7 cellular contexts compared by ENCODE assay signal in the genomic region with DNA sequence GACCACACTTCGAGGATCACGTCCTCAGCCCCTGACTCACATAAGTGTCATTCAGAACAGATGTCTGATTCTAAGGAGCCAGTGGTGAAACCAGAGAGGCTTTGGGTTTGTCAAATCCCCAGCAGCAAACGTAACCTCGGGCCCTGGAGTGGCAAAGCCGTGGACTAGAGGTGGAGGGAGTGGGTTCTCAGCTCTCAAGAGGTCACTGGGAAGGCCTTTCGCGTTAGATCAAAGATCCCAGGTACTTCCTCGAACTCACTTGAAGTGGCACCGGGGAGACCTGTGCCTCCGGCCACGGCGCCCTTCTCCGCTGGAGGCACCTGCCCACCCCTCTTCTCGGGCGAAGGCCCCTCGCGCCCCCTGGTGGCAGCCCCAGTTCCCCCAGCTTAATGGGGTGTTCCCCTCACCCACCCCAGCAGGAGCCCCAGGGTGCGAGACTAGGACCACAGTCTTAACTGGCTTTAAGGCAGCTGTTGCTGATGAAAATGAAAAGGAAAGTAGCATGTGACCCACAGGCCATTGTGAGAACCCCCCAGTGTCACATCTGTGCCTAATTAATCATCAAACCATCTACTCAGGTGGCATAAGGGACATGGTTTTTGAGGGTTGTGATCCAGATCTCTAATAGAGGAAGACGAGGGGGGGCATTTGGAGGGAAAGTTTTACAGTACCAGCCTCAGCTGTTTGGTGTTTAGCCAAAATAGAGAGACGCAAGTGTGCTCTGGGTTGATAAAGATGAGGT. TPM values are rescaled to one million over a fixed set of nuclear protein-coding genes. Genes with fewer than 3 reads are reported as not detected.
A peak's percentile ranks its signal among the peaks of the same experiment; 100 is the strongest.
DNase-seq lines count a peak whose midpoint lies in the region; ATAC-seq, FAIRE-seq and TF ChIP-seq lines count a peak whose summit lies in the region.

No MANE protein-coding gene starts in this region.

- H3K9me3 Mint-ChIP-seq in WTC11: no peaks in the 10 kb centered on the region

- H3K27ac Mint-ChIP-seq in WTC11: no peak overlapping the region

- H4K20me1 ChIP-seq in mammary epithelial cell (ENCODE audit: insufficient read depth, low read length): no peaks in the 10 kb centered on the region

- no peaks in the 10 kb centered on the region for H3K9me3 ChIP-seq in mammary epithelial cell (replicated peaks; ENCODE audit: insufficient read depth, low read length)

- peak; percentile 74 for ATAC-seq in HG02588 (IDR thresholded peaks at IDR 0.05; ENCODE audit: unreplicated experiment)
- ATAC-seq in WTC11: peak; percentile 89

- WGBS in mammary epithelial cell (ENCODE audit: low coverage, missing lambda C conversion rate): 21% methylated on average over 15 of the region's 20 CpGs

- no peak for TF ChIP-seq POLR2A in GM12892 (IDR thresholded peaks at IDR 0.05; ENCODE audit: low read depth, low read length)

- H3K4me3 ChIP-seq in mammary epithelial cell (replicated peaks in 1 of 3; ENCODE audit: insufficient read depth in 1 of 3, low read depth in 2 of 3, low read length in 3 of 3): peak overlapping the region; percentile 4 to 33 (median 28)

- CTCF ChIA-PET in WTC11 (lab: Charles Lee): interaction anchor here (0.5 to 3.7 kb wide), 25 partner anchors 9 to 510 kb away, joined by 3 to 35 read pairs (median 4); no protein-coding TSS in a partner anchor
- CTCF ChIA-PET in mammary epithelial cell (lab: Charles Lee; ENCODE audit: low non-redundant PET): no interaction called here

- H3K27me3 ChIP-seq in mammary epithelial cell (ENCODE audit: insufficient read depth, low read length): no peaks in the 10 kb centered on the region

- H2AFZ ChIP-seq in mammary epithelial cell (ENCODE audit: low read depth, low read length): peak overlapping the region; percentile 89

- H3K27ac ChIP-seq in mammary epithelial cell (ENCODE audit: insufficient read depth, low read depth, low read length): no peak overlapping the region

- TF ChIP-seq CTCF in WTC11 (IDR thresholded peaks at IDR 0.05) (peak; percentile 96), mammary epithelial cell (conservative IDR thresholded peaks at IDR 0.05 in 1 of 2, IDR thresholded peaks at IDR 0.05 in 1 of 2; ENCODE audit: extremely low read depth in 1 of 2, insufficient read depth in 1 of 2, low read depth in 1 of 2, low read length in 2 of 2) (peak; percentile 42 to 88)

- peak; percentile 78 for DNase-seq in GM12892 (ENCODE audit: insufficient read length)
- DNase-seq in NCI-H1105 treated with DMSO at 0.1 percent for 48 hours (lab: John Stamatoyannopoulos, UW): peak; percentile 74
- DNase-seq in WTC11 (ENCODE audit: low spot score): peak; percentile 93
- DNase-seq in mammary epithelial cell: peak; percentile 42
- peak; percentile 2 for DNase-seq in kidney glomerular epithelial cell (lab: John Stamatoyannopoulos, UW)
- peak; percentile 90 to 93 for DNase-seq in stimulated activated CD4-positive, alpha-beta T cell treated with anti-CD3 and anti-CD28 coated beads, Interleukin-2, amount 100 ng/mL, for 24 hours

- in situ Hi-C loops in mammary epithelial cell (cut with MboI; ENCODE audit: low sequenced_read_pairs in 2 of 2): no loop called here

- no peaks in the 10 kb centered on the region for H3K36me3 Mint-ChIP-seq in WTC11

- no peaks in the 10 kb centered on the region for H3K36me3 ChIP-seq in mammary epithelial cell (ENCODE audit: insufficient read depth, low read length)

- dilution Hi-C loops in mammary epithelial cell (cut with HindIII; ENCODE audit: low sequenced_read_pairs): no loop called here

- H3K4me3 Mint-ChIP-seq in WTC11: peak overlapping the region; percentile 75

- H3K27me3 Mint-ChIP-seq in WTC11 (ENCODE audit: low read depth): peaks cover 25% of the 10 kb centered on the region

- FAIRE-seq in GM12892 (lab: Jason Lieb, UNC): peak; percentile 93

- intact Hi-C loops in mammary epithelial cell (cut with micrococcal nuclease): loop anchor here (1.0 to 5.0 kb wide), 5 partner anchors 53 to 496 kb away; no protein-coding TSS in a partner anchor

- H3K9ac ChIP-seq in mammary epithelial cell (ENCODE audit: insufficient read depth, low read length): no peak overlapping the region

- H3K4me1 ChIP-seq in mammary epithelial cell (ENCODE audit: insufficient read depth, low read length): peaks cover 27% of the 10 kb centered on the region

- H3K4me2 ChIP-seq in mammary epithelial cell (ENCODE audit: insufficient read depth, low read depth, low read length): peak overlapping the region; percentile 78

- POLR2A ChIA-PET in WTC11 (lab: Charles Lee): no interaction called here

- no TSS peak for BruUV-seq in mammary epithelial cell (replicated peaks; lab: Mats Ljungman, UMichigan)

- peaks cover 10% of the 10 kb centered on the region for H3K4me1 Mint-ChIP-seq in WTC11

- no peaks in the 10 kb centered on the region for H3K79me2 ChIP-seq in mammary epithelial cell (ENCODE audit: insufficient read depth, low read length)

TF ChIP-seq in WTC11, 78 proteins besides CTCF, POLR2A, EP300 and RAD21:
- no peak; the same call in 1 of the 2 replicates for TF ChIP-seq ZNF232 (CRISPR knock-in tag; IDR thresholded peaks at IDR 0.05)
- TF ChIP-seq RELA (CRISPR knock-in tag; IDR thresholded peaks at IDR 0.05; ENCODE audit: borderline replicate concordance): no peak
- peak; percentile 24; the same call in 1 of the 2 replicates for TF ChIP-seq ZNF423 (CRISPR knock-in tag; IDR thresholded peaks at IDR 0.05)

RNA-seq across cellular contexts. Expression of gene ESR2, which starts 0.7 kb away (rescaled TPM):
- polyA plus RNA-seq in GM12892 (2012; ENCODE audit: missing spikeins): 0.66 TPM
- total RNA-seq in WTC11 (2021) (0.23 to 0.50 TPM (median 0.39 TPM) in 3 replicates), mammary epithelial cell (under 1 TPM in 1 of 2 donors, not detected in 1; 0.21 TPM)
- polyA plus RNA-seq in mammary epithelial cell: 0.06 TPM
- polyA minus RNA-seq in mammary epithelial cell: not detected

Comparison
In these comparisons a context has a peak if more than half of its experiments do, and no peak if none do; other contexts are left out.
1. DNase-seq: peak in every context shown above with its lines; median percentile 93 in WTC11; 92 in stimulated activated CD4-positive, alpha-beta T cell treated with anti-CD3 and anti-CD28 coated beads, Interleukin-2, amount 100 ng/mL, for 24 hours; 78 in GM12892; 74 in NCI-H1105 treated with DMSO at 0.1 percent for 48 hours; 42 in mammary epithelial cell; 2 in kidney glomerular epithelial cell.